ENCODE assay signal across 1 cellular context in the genomic region with DNA sequence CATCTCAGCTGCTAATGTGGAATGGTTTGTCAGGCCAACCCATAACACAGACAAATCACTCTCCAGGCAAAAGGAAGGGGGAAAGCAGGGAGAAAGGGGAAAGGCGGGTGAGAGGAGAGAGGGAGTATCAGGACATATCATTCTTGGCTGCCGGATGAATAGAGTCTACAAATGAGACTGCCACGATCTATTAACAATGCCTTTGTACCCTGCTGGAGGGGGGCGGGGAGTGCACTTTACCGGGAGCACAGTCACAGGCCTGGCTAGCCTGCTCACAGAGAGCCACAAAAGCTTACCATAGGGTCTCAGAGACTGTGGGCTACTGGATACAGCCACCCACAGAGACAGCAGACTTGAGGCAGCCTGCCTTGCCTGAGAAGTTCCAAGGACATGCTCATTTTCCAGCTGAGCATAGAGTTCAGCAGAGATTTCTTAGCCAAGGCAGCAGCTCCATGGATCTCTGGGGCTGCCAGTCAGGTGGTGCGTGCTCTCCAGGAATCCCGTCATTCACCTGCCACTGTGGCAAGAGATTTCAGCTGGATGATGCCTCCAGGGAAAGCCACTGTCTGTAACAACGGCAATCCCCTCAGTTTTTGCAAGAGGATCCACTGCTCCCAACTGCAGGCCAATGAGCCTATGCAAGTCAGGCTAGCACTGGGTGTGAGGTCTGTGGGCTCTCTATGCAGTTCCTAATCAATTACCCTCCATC.
TF ChIP-seq lines count a peak whose summit lies in the region.

No MANE protein-coding gene starts in this region.

TF ChIP-seq in HepG2, 621 proteins besides CTCF, POLR2A, EP300 and RAD21:
- TF ChIP-seq DNMT1 (CRISPR knock-in tag; IDR thresholded peaks at IDR 0.05): no peak
- TF ChIP-seq ELF1 (CRISPR knock-in tag; IDR thresholded peaks at IDR 0.05): no peak
- no peak for TF ChIP-seq CBX5 (CRISPR knock-in tag; IDR thresholded peaks at IDR 0.05; ENCODE audit: borderline replicate concordance)
- TF ChIP-seq KLF15 (CRISPR knock-in tag; IDR thresholded peaks at IDR 0.05; ENCODE audit: borderline replicate concordance): no peak
- TF ChIP-seq DPF2 (CRISPR knock-in tag; IDR thresholded peaks at IDR 0.05; ENCODE audit: borderline replicate concordance, low read depth): no peak
- TF ChIP-seq ZSCAN21 (CRISPR knock-in tag; IDR thresholded peaks at IDR 0.05; ENCODE audit: borderline replicate concordance): no peak
- TF ChIP-seq, protein P1, sequence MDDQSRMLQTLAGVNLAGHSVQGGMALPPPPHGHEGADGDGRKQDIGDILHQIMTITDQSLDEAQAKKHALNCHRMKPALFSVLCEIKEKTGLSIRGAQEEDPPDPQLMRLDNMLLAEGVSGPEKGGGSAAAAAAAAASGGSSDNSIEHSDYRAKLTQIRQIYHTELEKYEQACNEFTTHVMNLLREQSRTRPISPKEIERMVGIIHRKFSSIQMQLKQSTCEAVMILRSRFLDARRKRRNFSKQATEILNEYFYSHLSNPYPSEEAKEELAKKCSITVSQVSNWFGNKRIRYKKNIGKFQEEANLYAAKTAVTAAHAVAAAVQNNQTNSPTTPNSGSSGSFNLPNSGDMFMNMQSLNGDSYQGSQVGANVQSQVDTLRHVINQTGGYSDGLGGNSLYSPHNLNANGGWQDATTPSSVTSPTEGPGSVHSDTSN (CRISPR knock-in tag; IDR thresholded peaks at IDR 0.05; ENCODE audit: borderline replicate concordance): no peak
- no peak for TF ChIP-seq ZNF530 (CRISPR knock-in tag; IDR thresholded peaks at IDR 0.05; ENCODE audit: low read depth)
- no peak for TF ChIP-seq ZNF550 (CRISPR knock-in tag; IDR thresholded peaks at IDR 0.05; ENCODE audit: borderline replicate concordance)
- TF ChIP-seq, protein P2, sequence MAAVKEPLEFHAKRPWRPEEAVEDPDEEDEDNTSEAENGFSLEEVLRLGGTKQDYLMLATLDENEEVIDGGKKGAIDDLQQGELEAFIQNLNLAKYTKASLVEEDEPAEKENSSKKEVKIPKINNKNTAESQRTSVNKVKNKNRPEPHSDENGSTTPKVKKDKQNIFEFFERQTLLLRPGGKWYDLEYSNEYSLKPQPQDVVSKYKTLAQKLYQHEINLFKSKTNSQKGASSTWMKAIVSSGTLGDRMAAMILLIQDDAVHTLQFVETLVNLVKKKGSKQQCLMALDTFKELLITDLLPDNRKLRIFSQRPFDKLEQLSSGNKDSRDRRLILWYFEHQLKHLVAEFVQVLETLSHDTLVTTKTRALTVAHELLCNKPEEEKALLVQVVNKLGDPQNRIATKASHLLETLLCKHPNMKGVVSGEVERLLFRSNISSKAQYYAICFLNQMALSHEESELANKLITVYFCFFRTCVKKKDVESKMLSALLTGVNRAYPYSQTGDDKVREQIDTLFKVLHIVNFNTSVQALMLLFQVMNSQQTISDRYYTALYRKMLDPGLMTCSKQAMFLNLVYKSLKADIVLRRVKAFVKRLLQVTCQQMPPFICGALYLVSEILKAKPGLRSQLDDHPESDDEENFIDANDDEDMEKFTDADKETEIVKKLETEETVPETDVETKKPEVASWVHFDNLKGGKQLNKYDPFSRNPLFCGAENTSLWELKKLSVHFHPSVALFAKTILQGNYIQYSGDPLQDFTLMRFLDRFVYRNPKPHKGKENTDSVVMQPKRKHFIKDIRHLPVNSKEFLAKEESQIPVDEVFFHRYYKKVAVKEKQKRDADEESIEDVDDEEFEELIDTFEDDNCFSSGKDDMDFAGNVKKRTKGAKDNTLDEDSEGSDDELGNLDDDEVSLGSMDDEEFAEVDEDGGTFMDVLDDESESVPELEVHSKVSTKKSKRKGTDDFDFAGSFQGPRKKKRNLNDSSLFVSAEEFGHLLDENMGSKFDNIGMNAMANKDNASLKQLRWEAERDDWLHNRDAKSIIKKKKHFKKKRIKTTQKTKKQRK (IDR thresholded peaks at IDR 0.05; ENCODE audit: low read length): no peak
- no peak for TF ChIP-seq PCBP2 (optimal IDR thresholded peaks at IDR 0.05; ENCODE audit: low read depth, low read length, poor library complexity, severe bottlenecking)
- no peak for TF ChIP-seq ZNF564 (CRISPR knock-in tag; IDR thresholded peaks at IDR 0.05)
- TF ChIP-seq ZNF672 (CRISPR knock-in tag; IDR thresholded peaks at IDR 0.05): no peak
- no peak for TF ChIP-seq ZNF724P (CRISPR knock-in tag; IDR thresholded peaks at IDR 0.05; ENCODE audit: borderline replicate concordance)
- no peak for TF ChIP-seq SPEN (CRISPR knock-in tag; IDR thresholded peaks at IDR 0.05; ENCODE audit: low read depth)
- no peak for TF ChIP-seq ONECUT2 (CRISPR knock-in tag; IDR thresholded peaks at IDR 0.05)
- TF ChIP-seq SNRNP70 (IDR thresholded peaks at IDR 0.05; ENCODE audit: low read depth, low read length): no peak
- no peak for TF ChIP-seq ZNF460 (CRISPR knock-in tag; IDR thresholded peaks at IDR 0.05; ENCODE audit: borderline replicate concordance)
- no peak for TF ChIP-seq KAT8 (CRISPR knock-in tag; IDR thresholded peaks at IDR 0.05)
